In genomic region chr20:4891997-4892396, GRCh38 we compare ENCODE assay signal across 28 cellular contexts.
"Had no signal": no experiment of that assay in that cellular context is flagged by ENCODE, and none has a peak within 500 bp of the region (broad histone marks: within the 10 kb centered on the region; RNA-seq: fewer than 3 reads in every experiment).

No MANE protein-coding gene starts in this region.

- ATAC-seq: naive thymus-derived CD4-positive, alpha-beta T cell; natural killer cell; pancreas; psoas muscle; right cardiac atrium; sciatic nerve; stimulated activated memory B cell treated with anti-CD40 and anti-IgM and Interleukin-4, amounts not matched to agents 10 μg/mL and 1 μg/mL and 100 μg/mL, for 72 hours had no signal

- H3K27ac Mint-ChIP-seq: neural progenitor cell; stimulated activated memory B cell treated with anti-CD40 and anti-IgM and Interleukin-4, amounts not matched to agents 10 μg/mL and 1 μg/mL and 100 μg/mL, for 72 hours had no signal

- H3K36me3 ChIP-seq: neural progenitor cell, pancreas, vagina had no signal

- H3K4me1 ChIP-seq: pancreas, psoas muscle, stomach, thyroid gland, upper lobe of left lung had no signal

- DNase-seq: naive thymus-derived CD4-positive, alpha-beta T cell; natural killer cell; occipital lobe; pancreas; psoas muscle; right cardiac atrium; spleen; stimulated activated CD4-positive, alpha-beta T cell treated with anti-CD3 and anti-CD28 coated beads, Interleukin-12 subunit alpha, Interleukin-12 subunit beta, amount 100 ng/mL, for 4 hours; stimulated activated CD4-positive, alpha-beta T cell treated with anti-CD3 and anti-CD28 coated beads, Interleukin-1b, Interleukin-23, amount 100 ng/mL, for 48 hours; stimulated activated CD4-positive, alpha-beta T cell treated with anti-CD3 and anti-CD28 coated beads, Interleukin-4, amount 100 ng/mL, for 1 hour; stimulated activated CD4-positive, alpha-beta T cell treated with anti-CD3 and anti-CD28 coated beads, Interleukin-4, amount 100 ng/mL, for 4 hours; stimulated activated CD8-positive, alpha-beta memory T cell treated with anti-CD3 and anti-CD28 coated beads, Interleukin-4, amount 100 ng/mL, for 48 hours; stimulated activated naive CD4-positive, alpha-beta T cell treated with Interleukin-2 at 50 U/mL for 16 hours; stomach; thyroid gland; trophoblast cell; upper lobe of left lung had no signal

- H3K27ac ChIP-seq: neural progenitor cell, pancreas, psoas muscle, skin epidermis, spleen, stomach, thoracic aorta, thyroid gland, tibial nerve, upper lobe of left lung, vagina had no signal

- H3K9me3 ChIP-seq: pancreas, psoas muscle, spleen, stomach, thoracic aorta, thyroid gland, tibial nerve, upper lobe of left lung, vagina had no signal

- H3K9me3 Mint-ChIP-seq: naive thymus-derived CD4-positive, alpha-beta T cell; natural killer cell; nephron; neural progenitor cell; stimulated activated memory B cell treated with anti-CD40 and anti-IgM and Interleukin-4, amounts not matched to agents 10 μg/mL and 1 μg/mL and 100 μg/mL, for 72 hours; stimulated activated naive CD8-positive, alpha-beta T cell treated with anti-CD3 and anti-CD28 coated beads, Interleukin-15, Interleukin-2, amounts not matched to agents 100 ng/mL and 50 ng/mL, for 24 hours had no signal

- H3K4me3 Mint-ChIP-seq: naive thymus-derived CD4-positive, alpha-beta T cell; natural killer cell; nephron; neural progenitor cell; stimulated activated memory B cell treated with anti-CD40 and anti-IgM and Interleukin-4, amounts not matched to agents 10 μg/mL and 1 μg/mL and 100 μg/mL, for 72 hours; stimulated activated naive CD8-positive, alpha-beta T cell treated with anti-CD3 and anti-CD28 coated beads, Interleukin-15, Interleukin-2, amounts not matched to agents 100 ng/mL and 50 ng/mL, for 24 hours had no signal

- H3K27me3 ChIP-seq: neural progenitor cell, pancreas, spleen, stomach, thyroid gland, tibial nerve, upper lobe of left lung, vagina had no signal

- H3K4me3 ChIP-seq: neural progenitor cell, pancreas, psoas muscle, skin epidermis, smooth muscle cell, spleen, stomach, thoracic aorta, thyroid gland, tibial nerve, upper lobe of left lung, vagina had no signal

- H3K27me3 Mint-ChIP-seq: naive thymus-derived CD4-positive, alpha-beta T cell; stimulated activated memory B cell treated with anti-CD40 and anti-IgM and Interleukin-4, amounts not matched to agents 10 μg/mL and 1 μg/mL and 100 μg/mL, for 72 hours; stimulated activated naive CD8-positive, alpha-beta T cell treated with anti-CD3 and anti-CD28 coated beads, Interleukin-15, Interleukin-2, amounts not matched to agents 100 ng/mL and 50 ng/mL, for 24 hours had no signal

- H3K36me3 Mint-ChIP-seq: natural killer cell had no signal

- FAIRE-seq: pancreas, urothelium cell line had no signal
